Comparison of ENCODE assay signal across 8 cellular contexts in genomic region chr10:1050555-1050954, GRCh38. TPM values are rescaled to one million over a fixed set of nuclear protein-coding genes. Genes with fewer than 3 reads are reported as not detected.
DNase-seq lines count a peak whose midpoint lies in the region; ATAC-seq and TF ChIP-seq lines count a peak whose summit lies in the region.

No MANE protein-coding gene starts in this region.

- no peak overlapping the region for H4K5ac ChIP-seq in mesendoderm (ENCODE audit: low read length)

- peaks cover 22 to 25% of the 10 kb centered on the region in 2 donors for H3K36me3 Mint-ChIP-seq in activated naive CD4-positive, alpha-beta T cell treated with anti-CD3 and anti-CD28 coated beads, Interleukin-2, amount 50 U/mL, for 72 hours

- DNase-seq in GM06990 (ENCODE audit: extremely low read depth, insufficient read length) (peak; percentile 25), LoVo (ENCODE audit: low spot score) (peak; percentile 58), mesendoderm (peak; percentile 73), DMS153 treated with DMSO at 0.1 percent for 48 hours (lab: John Stamatoyannopoulos, UW; ENCODE audit: unreplicated experiment) (no peak)
- peak in 1 of 2 donors; percentile 38 for DNase-seq in activated naive CD4-positive, alpha-beta T cell treated with anti-CD3 and anti-CD28 coated beads, Interleukin-2, amount 50 U/mL, for 72 hours (ENCODE audit: low spot score in 2 of 2)

- H3K4me1 ChIP-seq in mesendoderm (ENCODE audit: control insufficient read depth, low read depth, low read length), result peaks cover 4% of the 10 kb centered on the region

- H3K4me3 ChIP-seq in GM06990 (replicated peaks; ENCODE audit: low read depth, low read length) (peak overlapping the region; percentile 92), mesendoderm (ENCODE audit: low read length) (no peak overlapping the region)

- no CpG with 5 or more reads among the region's 4 CpGs for WGBS in mesendoderm (ENCODE audit: extremely low coverage, insufficient coverage, low lambda C conversion rate)

- no peak overlapping the region for H3K27ac ChIP-seq in mesendoderm (ENCODE audit: low read depth, low read length)

- H3K27ac Mint-ChIP-seq in activated naive CD4-positive, alpha-beta T cell treated with anti-CD3 and anti-CD28 coated beads, Interleukin-2, amount 50 U/mL, for 72 hours, result peak overlapping the region; percentile 98 to 99

- H3K23ac ChIP-seq in mesendoderm (ENCODE audit: low read length), result no peak overlapping the region

- peak overlapping the region; percentile 61 for H3K9ac ChIP-seq in mesendoderm (ENCODE audit: low read length)

- H3K27me3 ChIP-seq in GM06990 (replicated peaks; ENCODE audit: control insufficient read depth, insufficient read depth, low read length) (no peaks in the 10 kb centered on the region), mesendoderm (ENCODE audit: insufficient read depth, low read length, poor library complexity) (no peaks in the 10 kb centered on the region)

- TF ChIP-seq CTCF in GM06990 (IDR thresholded peaks at IDR 0.05; ENCODE audit: insufficient read depth, low read length, poor library complexity, severe bottlenecking), result peak; percentile 23

- H3K18ac ChIP-seq in mesendoderm (ENCODE audit: low read length), result no peak overlapping the region

- H3K79me2 ChIP-seq in mesendoderm (ENCODE audit: control insufficient read depth, insufficient read depth, low read length), result peaks cover 56% of the 10 kb centered on the region

- H2BK15ac ChIP-seq in mesendoderm (replicated peaks; ENCODE audit: low read depth), result no peak overlapping the region

- H3K9me3 Mint-ChIP-seq in activated naive CD4-positive, alpha-beta T cell treated with anti-CD3 and anti-CD28 coated beads, Interleukin-2, amount 50 U/mL, for 72 hours, result no peaks in the 10 kb centered on the region

- ATAC-seq in activated naive CD4-positive, alpha-beta T cell treated with anti-CD3 and anti-CD28 coated beads, Interleukin-2, amount 50 U/mL, for 72 hours, result no peak
- ATAC-seq in HG02870 (IDR thresholded peaks at IDR 0.05; ENCODE audit: unreplicated experiment) (no peak), GM18520 (IDR thresholded peaks at IDR 0.05; ENCODE audit: unreplicated experiment) (no peak), GM18498 (IDR thresholded peaks at IDR 0.05; ENCODE audit: unreplicated experiment) (no peak)

- peak overlapping the region; percentile 56 for H3K4me2 ChIP-seq in mesendoderm (ENCODE audit: low read length)

- H3K36me3 ChIP-seq in GM06990 (ENCODE audit: control insufficient read depth, insufficient read depth, low read length), result peaks cover 1% of the 10 kb centered on the region
- no peaks in the 10 kb centered on the region for H3K36me3 ChIP-seq in mesendoderm (ENCODE audit: control insufficient read depth, insufficient read depth, low read length)

- no peak overlapping the region for H2AK5ac ChIP-seq in mesendoderm (ENCODE audit: low read length)

- no peak overlapping the region for H4K8ac ChIP-seq in mesendoderm (ENCODE audit: low read depth, low read length)

- no peak overlapping the region for H2BK5ac ChIP-seq in mesendoderm (ENCODE audit: low read length)

- peaks cover 13% of the 10 kb centered on the region for H3K79me1 ChIP-seq in mesendoderm (ENCODE audit: low read length)

- H3K4ac ChIP-seq in mesendoderm (ENCODE audit: low read depth, low read length), result no peak overlapping the region

- peak overlapping the region; percentile 76 for H3K56ac ChIP-seq in mesendoderm (ENCODE audit: low read length)

- H2BK120ac ChIP-seq in mesendoderm (ENCODE audit: low read depth, low read length), result no peak overlapping the region

RNA-seq across cellular contexts. Expression of gene IDI1, which starts 1.6 kb away (rescaled TPM):
- total RNA-seq in activated naive CD4-positive, alpha-beta T cell treated with anti-CD3 and anti-CD28 coated beads, Interleukin-2, amount 50 U/mL, for 72 hours, result 10 to 100 TPM; 52.6 to 81.1 TPM
- 131 TPM for polyA plus RNA-seq in mesendoderm (2013, experiment 1 of 2)
- polyA plus RNA-seq in mesendoderm (2013, experiment 2 of 2), result 142 TPM

RNA-seq across cellular contexts. Expression of gene WDR37, which starts 5.6 kb away (rescaled TPM):
- 10 to 100 TPM; 21.2 to 31.5 TPM for total RNA-seq in activated naive CD4-positive, alpha-beta T cell treated with anti-CD3 and anti-CD28 coated beads, Interleukin-2, amount 50 U/mL, for 72 hours
- polyA plus RNA-seq in mesendoderm (2013, experiment 1 of 2), result 5.2 TPM
- 5.4 TPM for polyA plus RNA-seq in mesendoderm (2013, experiment 2 of 2)

RNA-seq across cellular contexts. Expression of gene IDI2, which starts 24.9 kb away (rescaled TPM):
- total RNA-seq in activated naive CD4-positive, alpha-beta T cell treated with anti-CD3 and anti-CD28 coated beads, Interleukin-2, amount 50 U/mL, for 72 hours, result not detected
- polyA plus RNA-seq in mesendoderm (2013, experiment 1 of 2), result not detected
- polyA plus RNA-seq in mesendoderm (2013, experiment 2 of 2), result not detected
